ENCODE assay signal across 8 cellular contexts in genomic region chr1:199983531-199983930, GRCh38.
"Had no signal": no experiment of that assay in that cellular context is flagged by ENCODE, and none has a peak within 500 bp of the region (broad histone marks: within the 10 kb centered on the region; RNA-seq: fewer than 3 reads in every experiment).

No MANE protein-coding gene starts in this region.

- H3K4me3 Mint-ChIP-seq: GM23338, H9, IgD-negative memory B cell had no signal

- H2AFZ ChIP-seq: GM23338 had no signal

- DNase-seq: H9, HCEC 1CT had no signal

- ATAC-seq: GM23338, HepG2 had no signal

- H3K9me3 Mint-ChIP-seq: GM23338, H9, IgD-negative memory B cell had no signal

- H3K27ac Mint-ChIP-seq: GM23338, IgD-negative memory B cell had no signal

- H3K36me3 Mint-ChIP-seq: IgD-negative memory B cell had no signal

- FAIRE-seq: H1, H54, HepG2 had no signal

- H3K4me2 ChIP-seq: GM23338 had no signal

- H3K4me3 ChIP-seq: GM23338 had no signal

- H3K27ac ChIP-seq: HL-60 had no signal
